Comparison of ENCODE assay signal across 21 cellular contexts in genomic region chr2:98669675-98670074, GRCh38.
DNase-seq lines count a peak whose midpoint lies in the region; ATAC-seq, FAIRE-seq and TF ChIP-seq lines count a peak whose summit lies in the region.
"Had no signal": no experiment of that assay in that cellular context is flagged by ENCODE, and none has a peak within 500 bp of the region (broad histone marks: within the 10 kb centered on the region; RNA-seq: fewer than 3 reads in every experiment).

No MANE protein-coding gene starts in this region.

- H3K9me3 Mint-ChIP-seq in immature natural killer cell (peaks cover 0 to 15% (median 9%) of the 10 kb centered on the region in 6 donors), endodermal cell (peaks cover 30% of the 10 kb centered on the region)

- H3K4me1 Mint-ChIP-seq in immature natural killer cell (peaks cover 53 to 58% of the 10 kb centered on the region in 2 donors), endodermal cell (no peaks in the 10 kb centered on the region)

- ATAC-seq in A549 (no peak), body of pancreas (peak; percentile 99), HG02884 (IDR thresholded peaks at IDR 0.05; ENCODE audit: unreplicated experiment) (no peak)
- ATAC-seq: left lobe of liver had no signal

- TF ChIP-seq RAD21 in A549 (conservative IDR thresholded peaks at IDR 0.05 in 1 of 2, IDR thresholded peaks at IDR 0.05 in 1 of 2), result no peak

- peak in 1 of 2 experiments; percentile 8 for DNase-seq in A549 (ENCODE audit: low read depth in 1 of 2, low spot score in 1 of 2)
- peak; percentile 11 for DNase-seq in COLO829 (ENCODE audit: low spot score)
- DNase-seq in body of pancreas, result peak; percentile 59 to 75 (median 66)
- DNase-seq in iris pigment epithelial cell (ENCODE audit: low read depth), result peak; percentile 46
- no peak for DNase-seq in GM12891 (ENCODE audit: insufficient read length, low spot score)
- DNase-seq in immature natural killer cell, result no peak
- DNase-seq in endodermal cell, result no peak
- DNase-seq: NCI-H1048, NCI-H524 treated with DMSO at 0.1 percent for 48 hours, SHP77 treated with DMSO at 0.1 percent for 48 hours, thyroid gland, WERI-Rb-1 had no signal

- H3K27me3 Mint-ChIP-seq in immature natural killer cell (ENCODE audit: low read depth in 3 of 3) (peaks cover 0 to 5% (median 4%) of the 10 kb centered on the region in 3 donors), endodermal cell (ENCODE audit: insufficient read depth) (no peaks in the 10 kb centered on the region)
- H3K27me3 Mint-ChIP-seq: dendritic cell treated with granulocyte-macrophage colony-stimulating factor and Interleukin-4, amounts not matched to agents 40 ng/mL and 50 ng/mL, for 4 days; IgD-negative memory B cell had no signal

- POLR2A ChIA-PET in A549 (lab: Yijun Ruan, JAX), result no interaction called here

- H3K4me3 Mint-ChIP-seq in immature natural killer cell (no peak overlapping the region), endodermal cell (no peak overlapping the region)
- H3K4me3 Mint-ChIP-seq: dendritic cell treated with granulocyte-macrophage colony-stimulating factor and Interleukin-4, amounts not matched to agents 40 ng/mL and 50 ng/mL, for 4 days; IgD-negative memory B cell; T-helper 1 cell treated with Interleukin-12 subunit alpha and Interleukin-12 subunit beta and Interleukin-4 antibody, amounts not matched to agents 30 μg/mL and 1 μg/mL, for 36 hours had no signal

- FAIRE-seq in A549 (lab: Jason Lieb, UNC), result no peak
- no peak for FAIRE-seq in GM12891 (lab: Jason Lieb, UNC)
- FAIRE-seq: D721Med had no signal

- CTCF ChIA-PET in A549 (lab: Yijun Ruan, JAX), result interaction anchor here (0.9 kb wide), 1 partner anchor 20 kb away, joined by 3 read pairs; no protein-coding TSS in a partner anchor

- no peak for TF ChIP-seq EP300 in A549 (IDR thresholded peaks at IDR 0.05)

- no peaks in the 10 kb centered on the region for H3K4me1 ChIP-seq in A549
- H3K4me1 ChIP-seq in body of pancreas, result peaks cover 18% of the 10 kb centered on the region
- no peaks in the 10 kb centered on the region for H3K4me1 ChIP-seq in endodermal cell (ENCODE audit: control insufficient read depth, insufficient read depth, low read length)
- H3K4me1 ChIP-seq: parathyroid adenoma, thyroid gland had no signal

- WGBS in A549 (ENCODE audit: missing lambda C conversion rate), result 6% methylated on average over 1 of the region's 1 CpG
- WGBS in body of pancreas, 2 donors, result 20 to 35% methylated on average over 1 of the region's 1 CpG
- 88 to 100% methylated on average over 1 of the region's 1 CpG for WGBS in endodermal cell (ENCODE audit: insufficient coverage in 1 of 2, insufficient read length in 1 of 2), 2 experiments

- H3K27ac Mint-ChIP-seq in immature natural killer cell (peak overlapping the region in 1 of 6 donors; percentile 19), endodermal cell (no peak overlapping the region)
- H3K27ac Mint-ChIP-seq: activated T-helper 2 cell treated with anti-CD3 and anti-CD28 coated beads, Interferon-gamma antibody, Interleukin-2, Interleukin-4, amounts not matched to agents 10 μg/mL and 5 μg/mL and 100 μg/mL, durations not matched to agents 14 hours and 24 hours and 36 hours; dendritic cell treated with granulocyte-macrophage colony-stimulating factor and Interleukin-4, amounts not matched to agents 40 ng/mL and 50 ng/mL, for 4 days; T-helper 1 cell treated with Interleukin-12 subunit alpha and Interleukin-12 subunit beta and Interleukin-4 antibody, amounts not matched to agents 30 μg/mL and 1 μg/mL, for 36 hours had no signal

- H3K9me3 ChIP-seq in A549, result no peaks in the 10 kb centered on the region; the same call in 2 of the 3 replicates
- no peaks in the 10 kb centered on the region for H3K9me3 ChIP-seq in body of pancreas
- peaks cover 11% of the 10 kb centered on the region for H3K9me3 ChIP-seq in endodermal cell (ENCODE audit: control insufficient read depth, low read length)
- H3K9me3 ChIP-seq: thyroid gland had no signal

- TF ChIP-seq CTCF in A549 (IDR thresholded peaks at IDR 0.05) (no peak), body of pancreas (IDR thresholded peaks at IDR 0.05) (no peak), endodermal cell (conservative IDR thresholded peaks at IDR 0.05) (no peak)

- H3K9ac ChIP-seq in endodermal cell (ENCODE audit: extremely low read depth, low read length, poor library complexity, severe bottlenecking), result no peak overlapping the region
- H3K9ac ChIP-seq: parathyroid adenoma had no signal

- H3K27me3 ChIP-seq in body of pancreas, result no peaks in the 10 kb centered on the region
- H3K27me3 ChIP-seq in endodermal cell (ENCODE audit: control insufficient read depth, insufficient read depth, low read length, poor library complexity, severe bottlenecking), result no peaks in the 10 kb centered on the region
- H3K27me3 ChIP-seq: hepatocyte, thyroid gland had no signal

- intact Hi-C loops in body of pancreas (cut with DNase I), result no loop called here

- TF ChIP-seq POLR2A in A549 (IDR thresholded peaks at IDR 0.05; ENCODE audit: low read length) (no peak), body of pancreas (IDR thresholded peaks at IDR 0.05) (no peak), GM12891 (IDR thresholded peaks at IDR 0.05; ENCODE audit: low read depth, low read length) (no peak)

- no peak overlapping the region for H3K4me2 ChIP-seq in A549
- H3K4me2 ChIP-seq: hepatocyte had no signal

- H3K36me3 ChIP-seq in body of pancreas (replicated peaks in 1 of 2; ENCODE audit: insufficient read depth in 1 of 2, low read depth in 2 of 2) (peaks cover 0 to 1% of the 10 kb centered on the region in 2 donors), endodermal cell (ENCODE audit: control insufficient read depth, insufficient read depth, low read length) (no peaks in the 10 kb centered on the region)
- H3K36me3 ChIP-seq: thyroid gland, WERI-Rb-1 had no signal

- peaks cover 54 to 73% (median 60%) of the 10 kb centered on the region in 3 donors for H3K36me3 Mint-ChIP-seq in immature natural killer cell
- peaks cover 9% of the 10 kb centered on the region for H3K36me3 Mint-ChIP-seq in endodermal cell (ENCODE audit: low read depth)

- H3K4me3 ChIP-seq in A549 (no peak overlapping the region), body of pancreas (no peak overlapping the region), endodermal cell (ENCODE audit: low read length) (no peak overlapping the region)
- H3K4me3 ChIP-seq: hepatocyte, thyroid gland had no signal

- no peak overlapping the region for H3K27ac ChIP-seq in A549
- H3K27ac ChIP-seq in body of pancreas, result peak overlapping the region; percentile 43 to 77 (median 62)
- H3K27ac ChIP-seq in endodermal cell (ENCODE audit: low read depth, low read length), result no peak overlapping the region
- H3K27ac ChIP-seq: hepatocyte, parathyroid adenoma, thyroid gland, WERI-Rb-1 had no signal

TF ChIP-seq in A549, 52 proteins besides CTCF, POLR2A, EP300 and RAD21:
- TF ChIP-seq ESRRA (IDR thresholded peaks at IDR 0.05; ENCODE audit: borderline replicate concordance, low read length) (no peak), FOSL2 (IDR thresholded peaks at IDR 0.05) (no peak), FOSL2 (CRISPR knock-in tag; IDR thresholded peaks at IDR 0.05) (peak; percentile 26; the same call in 1 of the 2 replicates)

TF ChIP-seq in GM12891, 5 proteins besides CTCF, POLR2A, EP300 and RAD21:
- TF ChIP-seq TAF1 (IDR thresholded peaks at IDR 0.05; ENCODE audit: low read depth, low read length), result no peak
- TF ChIP-seq POLR2AphosphoS5 (IDR thresholded peaks at IDR 0.05; ENCODE audit: low read depth, low read length), result no peak
- no peak for TF ChIP-seq SPI1 (IDR thresholded peaks at IDR 0.05; ENCODE audit: low read depth, low read length)

Comparison
In these comparisons a context has a peak if more than half of its experiments do, and no peak if none do; other contexts are left out.
1. DNase-seq: peak in COLO829 (single experiment), body of pancreas (4 of 4) and iris pigment epithelial cell (single experiment); none in GM12891 (single experiment), immature natural killer cell (0 of 3) and endodermal cell (single experiment).
2. H3K27ac ChIP-seq: peak in body of pancreas (4 of 4); none in A549 (0 of 2) and endodermal cell (single experiment).